Comparison of ENCODE assay signal across 17 cellular contexts in genomic region chr10:15738237-15738928, GRCh38. TPM values are rescaled to one million over a fixed set of nuclear protein-coding genes. Genes with fewer than 3 reads are reported as not detected.
A peak's percentile ranks its signal among the peaks of the same experiment; 100 is the strongest.
DNase-seq lines count a peak whose midpoint lies in the region; ATAC-seq and TF ChIP-seq lines count a peak whose summit lies in the region.
"Had no signal": no experiment of that assay in that cellular context is flagged by ENCODE, and none has a peak within 500 bp of the region (broad histone marks: within the 10 kb centered on the region; RNA-seq: fewer than 3 reads in every experiment).

No MANE protein-coding gene starts in this region.

- TF ChIP-seq CTCF in fibroblast of lung (conservative IDR thresholded peaks at IDR 0.05 in 1 of 2, IDR thresholded peaks at IDR 0.05 in 1 of 2; ENCODE audit: low read depth in 1 of 2, low read length in 2 of 2) (no peak), transverse colon (IDR thresholded peaks at IDR 0.05) (no peak)

- H3K4me1 ChIP-seq in fibroblast of lung (ENCODE audit: control insufficient read depth, extremely low read depth, insufficient read depth, low read length) (no peaks in the 10 kb centered on the region), muscle layer of duodenum (ENCODE audit: control insufficient read depth in 1 of 2, insufficient read depth in 2 of 2, low read length in 2 of 2) (peaks cover 0 to 5% of the 10 kb centered on the region in 2 donors), transverse colon (no peaks in the 10 kb centered on the region)
- H3K4me1 ChIP-seq: pancreas had no signal

- no peak for TF ChIP-seq POLR2A in transverse colon (IDR thresholded peaks at IDR 0.05)

- H3K4me3 ChIP-seq in fibroblast of lung (replicated peaks in 1 of 4; ENCODE audit: control extremely low read depth in 1 of 4, insufficient read depth in 1 of 4, low read depth in 3 of 4, low read length in 4 of 4): no peak overlapping the region
- H3K4me3 ChIP-seq in muscle layer of duodenum (ENCODE audit: low read depth in 1 of 2, low read length in 2 of 2): no peak overlapping the region
- H3K4me3 ChIP-seq in transverse colon: no peak overlapping the region
- H3K4me3 ChIP-seq: pancreas had no signal

- whole genome bisulfite sequencing in transverse colon (ENCODE audit: low coverage in 1 of 2), 2 donors: 69 to 78% methylated on average over 9 to 11 of the region's 11 CpGs

- no peaks in the 10 kb centered on the region for H3K36me3 ChIP-seq in fibroblast of lung (ENCODE audit: control insufficient read depth, insufficient read depth, low read length)
- H3K36me3 ChIP-seq in muscle layer of duodenum (ENCODE audit: control insufficient read depth in 1 of 2, insufficient read depth in 2 of 2, low read length in 2 of 2): no peaks in the 10 kb centered on the region
- no peaks in the 10 kb centered on the region for H3K36me3 ChIP-seq in transverse colon
- H3K36me3 ChIP-seq: pancreas had no signal

- no peak overlapping the region for H3K27ac ChIP-seq in fibroblast of lung (ENCODE audit: insufficient read depth, low read length)
- peak overlapping the region; percentile 58 for H3K27ac ChIP-seq in muscle layer of duodenum (ENCODE audit: low read length)
- peak overlapping the region; percentile 48 to 65 (median 64) for H3K27ac ChIP-seq in transverse colon
- H3K27ac ChIP-seq: pancreas had no signal

- H3K79me2 ChIP-seq in fibroblast of lung (ENCODE audit: control insufficient read depth, insufficient read depth, low read length): no peaks in the 10 kb centered on the region

- H3K27me3 ChIP-seq in fibroblast of lung (ENCODE audit: control insufficient read depth, insufficient read depth, low read length) (no peaks in the 10 kb centered on the region), muscle layer of duodenum (ENCODE audit: low read depth, low read length) (no peaks in the 10 kb centered on the region), transverse colon (peaks cover 3% of the 10 kb centered on the region)
- H3K27me3 ChIP-seq: pancreas had no signal

- ATAC-seq in stimulated activated naive CD8-positive, alpha-beta T cell treated with anti-CD3 and anti-CD28 coated beads, Interleukin-15, Interleukin-2, amounts not matched to agents 100 U/mL and 50 U/mL, for 24 hours: no peak
- ATAC-seq: activated T-helper 17 cell treated with anti-CD3 and anti-CD28 coated beads, Interleukin-2, amount 50 U/mL, for 72 hours had no signal

- peak overlapping the region; percentile 40 for H2AFZ ChIP-seq in fibroblast of lung (ENCODE audit: low read length)

- intact Hi-C loops in transverse colon (cut with DNase I; ENCODE audit: low total_unique reads): no loop called here

- H3K9ac ChIP-seq in fibroblast of lung (ENCODE audit: insufficient read depth, low read length): no peak overlapping the region

- no peak for TF ChIP-seq EP300 in transverse colon (IDR thresholded peaks at IDR 0.05; ENCODE audit: low read depth)

- no peaks in the 10 kb centered on the region for H4K20me1 ChIP-seq in fibroblast of lung (ENCODE audit: control insufficient read depth, extremely low read depth, insufficient read depth, low read length)

- DNase-seq in RPMI7951 (ENCODE audit: low read depth): peak; percentile 24
- peak in 1 of 2 donors; percentile 94 for DNase-seq in fibroblast of lung (ENCODE audit: low read depth in 2 of 2)
- no peak for DNase-seq in transverse colon
- no peak for DNase-seq in NCI-H2081 (lab: John Stamatoyannopoulos, UW)
- DNase-seq in NCI-H187 (lab: John Stamatoyannopoulos, UW): no peak
- no peak for DNase-seq in stimulated activated naive CD8-positive, alpha-beta T cell treated with anti-CD3 and anti-CD28 coated beads, Interleukin-15, Interleukin-2, amounts not matched to agents 100 U/mL and 50 U/mL, for 24 hours
- DNase-seq: activated CD4-positive, alpha-beta T cell treated with anti-CD3 and anti-CD28 coated beads, Interleukin-2, amount 50 U/mL, for 48 hours; CD8-positive, alpha-beta memory T cell; GF-D8; H7; mammary epithelial cell; NCI-H2029; pancreas; SIG-M5; stimulated activated CD4-positive, alpha-beta T cell treated with anti-CD3 and anti-CD28 coated beads, Interleukin-1b, Interleukin-23, amount 100 ng/mL, for 48 hours had no signal

- peak overlapping the region; percentile 46 for H3K4me2 ChIP-seq in fibroblast of lung (ENCODE audit: extremely low read depth, insufficient read depth, low read length)

- no peaks in the 10 kb centered on the region for H3K9me3 ChIP-seq in fibroblast of lung (ENCODE audit: control insufficient read depth, insufficient read depth, low read depth, low read length)
- H3K9me3 ChIP-seq in muscle layer of duodenum (ENCODE audit: control insufficient read depth in 1 of 2, low read length in 2 of 2): no peaks in the 10 kb centered on the region
- no peaks in the 10 kb centered on the region for H3K9me3 ChIP-seq in transverse colon
- H3K9me3 ChIP-seq: pancreas had no signal

- in situ Hi-C loops in transverse colon (cut with MboI; ENCODE audit: low pct_ligation_motif_present in 1 of 4, low pct_unique_long_range_greater_than_20kb in 1 of 4, low sequenced_read_pairs in 3 of 4): no loop called here

RNA-seq across cellular contexts. Expression of gene ITGA8, which starts 18.7 kb away (rescaled TPM):
- 6.7 and 7.6 TPM in 2 replicates for total RNA-seq in RPMI7951 (2014; rRNA removed; shearing (Covaris generic))
- total RNA-seq in fibroblast of lung (0.99 and 1.3 TPM in 2 replicates), transverse colon (1 to 10 TPM in 3 of 4 donors, not detected in 1; 1.4 to 4.9 (median 3.3) TPM)
- 0.62 and 0.66 TPM in 2 replicates for polyA plus RNA-seq in fibroblast of lung
- 0.37 and 0.38 TPM in 2 replicates for polyA plus RNA-seq in fibroblast of lung (2012)
- polyA minus RNA-seq in fibroblast of lung (ENCODE audit: low replicate concordance): 0.15 TPM in 1 of 2 replicates, not detected in the other
- total RNA-seq: activated T-helper 17 cell treated with anti-CD3 and anti-CD28 coated beads, Interleukin-2, amount 50 U/mL, for 72 hours; CD8-positive, alpha-beta memory T cell had no signal
- polyA plus RNA-seq: CD8-positive, alpha-beta memory T cell; mammary epithelial cell had no signal
